In genomic region chr1:69737527-69738176, GRCh38 we compare ENCODE assay signal across 8 cellular contexts.
DNase-seq lines count a peak whose midpoint lies in the region; ATAC-seq and TF ChIP-seq lines count a peak whose summit lies in the region.

No MANE protein-coding gene starts in this region.

- H3K27ac ChIP-seq in brain microvascular endothelial cell = no peak overlapping the region
- H3K27ac ChIP-seq in aorta (ENCODE audit: low read depth in 1 of 2, low read length in 2 of 2) = no peak overlapping the region

- DNase-seq in DMS53 (lab: John Stamatoyannopoulos, UW) (peak; percentile 90), HK-2 (ENCODE audit: unreplicated experiment) (peak; percentile 20), NCI-H774 (lab: John Stamatoyannopoulos, UW) (peak; percentile 35), brain microvascular endothelial cell (peak; percentile 78), left kidney (ENCODE audit: low read depth, low spot score) (peak; percentile 77), aorta (no peak), HuH-7.5 (ENCODE audit: low spot score) (no peak)

- no peaks in the 10 kb centered on the region for H3K4me1 ChIP-seq in aorta (ENCODE audit: control insufficient read depth in 1 of 2, insufficient read depth in 2 of 2, low read length in 2 of 2)

- peak; percentile 83 for ATAC-seq in GM19463 (IDR thresholded peaks at IDR 0.05; ENCODE audit: unreplicated experiment)
- peak; percentile 84 for ATAC-seq in aorta (ENCODE audit: low FRiP score)

- 51 to 54% methylated on average over 3 of the region's 3 CpGs for WGBS in aorta, 2 donors

- no peaks in the 10 kb centered on the region for H3K9me3 ChIP-seq in aorta (ENCODE audit: control insufficient read depth, low read length)

- H3K36me3 ChIP-seq in brain microvascular endothelial cell (replicated peaks) (no peaks in the 10 kb centered on the region), aorta (ENCODE audit: control insufficient read depth in 1 of 2, insufficient read depth in 2 of 2, low read length in 1 of 2) (no peaks in the 10 kb centered on the region)

- TF ChIP-seq CTCF in brain microvascular endothelial cell (IDR thresholded peaks at IDR 0.05; ENCODE audit: low read depth, low read length, missing control alignments) = peak; percentile 71

- in situ Hi-C loops in brain microvascular endothelial cell (cut with HindIII; ENCODE audit: low pct_ligation_motif_present, low sequenced_read_pairs) = no loop called here

- H3K4me3 ChIP-seq in brain microvascular endothelial cell (ENCODE audit: low read depth, low read length) (no peak overlapping the region), aorta (ENCODE audit: low read length in 2 of 2) (no peak overlapping the region)

- intact Hi-C loops in aorta (cut with DNase I) = loop anchor here in 1 of 2 donors (10.0 kb wide), 1 partner anchor 1273 kb away; no protein-coding TSS in a partner anchor

- H3K27me3 ChIP-seq in brain microvascular endothelial cell (replicated peaks) (no peaks in the 10 kb centered on the region), aorta (ENCODE audit: control insufficient read depth in 1 of 2, insufficient read depth in 2 of 2, low read length in 1 of 2) (no peaks in the 10 kb centered on the region)

Comparison
In these comparisons a context has a peak if more than half of its experiments do, and no peak if none do; other contexts are left out.
1. DNase-seq: peak in DMS53 (single experiment), HK-2 (single experiment), NCI-H774 (single experiment), brain microvascular endothelial cell (single experiment) and left kidney (single experiment); none in aorta (0 of 2) and HuH-7.5 (single experiment).